In the genomic region with DNA sequence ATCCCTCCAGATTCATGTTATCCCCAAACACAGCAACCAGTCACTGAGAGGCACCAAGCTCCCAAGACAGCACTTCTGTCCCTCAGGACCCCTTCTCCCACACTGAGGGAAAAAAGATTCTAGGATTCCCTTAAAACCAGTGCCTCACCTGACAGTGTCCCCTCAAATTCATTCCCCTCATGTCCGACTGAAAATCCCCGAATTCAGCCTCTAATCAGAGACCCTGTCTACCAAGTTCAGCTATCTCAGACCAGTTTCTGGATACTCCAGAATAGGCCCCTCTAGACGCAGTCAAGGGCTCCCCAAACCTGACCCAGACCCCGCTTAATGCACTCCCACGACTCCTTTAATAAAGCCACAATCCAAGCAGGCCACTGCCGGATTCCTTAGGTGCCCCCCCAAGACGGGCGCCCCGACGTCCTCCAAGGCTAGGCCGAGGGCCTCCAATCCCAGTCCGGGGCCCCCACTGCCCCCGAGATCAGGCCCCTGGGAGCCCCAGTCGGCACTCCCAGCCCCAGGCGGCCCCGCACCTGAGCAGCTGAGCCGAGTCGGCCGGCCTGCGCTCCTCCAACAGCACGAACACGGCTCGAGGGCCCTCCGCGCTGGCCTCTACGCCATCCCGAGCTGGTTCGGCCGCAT, we compare ENCODE assay signal across 6 cellular contexts. TPM values are rescaled to one million over a fixed set of nuclear protein-coding genes. Genes with fewer than 3 reads are reported as not detected.
DNase-seq lines count a peak whose midpoint lies in the region; TF ChIP-seq lines count a peak whose summit lies in the region.

No MANE protein-coding gene starts in this region.

- H3K27ac ChIP-seq in mesendoderm (ENCODE audit: low read depth, low read length), result peak overlapping the region; percentile 87

- H3K18ac ChIP-seq in mesendoderm (ENCODE audit: low read length), result peak overlapping the region; percentile 90

- WGBS in mesendoderm (ENCODE audit: extremely low coverage, insufficient coverage, low lambda C conversion rate), result no CpG with 5 or more reads among the region's 29 CpGs

- peaks cover 4% of the 10 kb centered on the region for H3K4me1 ChIP-seq in mesendoderm (ENCODE audit: control insufficient read depth, low read depth, low read length)

- H4K8ac ChIP-seq in mesendoderm (ENCODE audit: low read depth, low read length), result no peak overlapping the region

- no peak overlapping the region for H2BK15ac ChIP-seq in mesendoderm (replicated peaks; ENCODE audit: low read depth)

- peaks cover 2% of the 10 kb centered on the region for H3K36me3 ChIP-seq in mesendoderm (ENCODE audit: control insufficient read depth, insufficient read depth, low read length)

- H4K5ac ChIP-seq in mesendoderm (ENCODE audit: low read length), result no peak overlapping the region

- no peaks in the 10 kb centered on the region for H3K9me3 Mint-ChIP-seq in activated T-helper 2 cell treated with anti-CD3 and anti-CD28 coated beads, Interferon-gamma antibody, Interleukin-2, Interleukin-4, amounts not matched to agents 10 μg/mL and 5 μg/mL and 100 μg/mL, durations not matched to agents 14 hours and 24 hours and 36 hours

- H3K79me1 ChIP-seq in mesendoderm (ENCODE audit: low read length), result no peaks in the 10 kb centered on the region

- no peak overlapping the region for H2BK5ac ChIP-seq in mesendoderm (ENCODE audit: low read length)

- H3K4me3 ChIP-seq in HFF-Myc (replicated peaks; ENCODE audit: low read depth, low read length) (peak overlapping the region; percentile 71), mesendoderm (ENCODE audit: low read length) (peak overlapping the region; percentile 58)

- TF ChIP-seq CTCF in HFF-Myc (IDR thresholded peaks at IDR 0.05; ENCODE audit: low read depth, low read length, missing control alignments), result no peak

- no peak overlapping the region for H2BK120ac ChIP-seq in mesendoderm (ENCODE audit: low read depth, low read length)

- peaks cover 33% of the 10 kb centered on the region for H3K4me1 Mint-ChIP-seq in activated T-helper 2 cell treated with anti-CD3 and anti-CD28 coated beads, Interferon-gamma antibody, Interleukin-2, Interleukin-4, amounts not matched to agents 10 μg/mL and 5 μg/mL and 100 μg/mL, durations not matched to agents 14 hours and 24 hours and 36 hours (ENCODE audit: low read depth)

- H3K27ac Mint-ChIP-seq in activated T-helper 2 cell treated with anti-CD3 and anti-CD28 coated beads, Interferon-gamma antibody, Interleukin-2, Interleukin-4, amounts not matched to agents 10 μg/mL and 5 μg/mL and 100 μg/mL, durations not matched to agents 14 hours and 24 hours and 36 hours, result peak overlapping the region; percentile 94

- H3K4me3 Mint-ChIP-seq in activated T-helper 2 cell treated with anti-CD3 and anti-CD28 coated beads, Interferon-gamma antibody, Interleukin-2, Interleukin-4, amounts not matched to agents 10 μg/mL and 5 μg/mL and 100 μg/mL, durations not matched to agents 14 hours and 24 hours and 36 hours (ENCODE audit: low read depth), result peak overlapping the region; percentile 92

- peaks cover 9% of the 10 kb centered on the region for H3K79me2 ChIP-seq in mesendoderm (ENCODE audit: control insufficient read depth, insufficient read depth, low read length)

- H3K9ac ChIP-seq in mesendoderm (ENCODE audit: low read length), result peak overlapping the region; percentile 79

- H3K4ac ChIP-seq in mesendoderm (ENCODE audit: low read depth, low read length), result peak overlapping the region; percentile 97

- DNase-seq in HFF-Myc (ENCODE audit: extremely low read depth, low read depth) (no peak), mesendoderm (no peak), MV-4-11 (lab: John Stamatoyannopoulos, UW) (no peak), NCI-H748 (lab: John Stamatoyannopoulos, UW; ENCODE audit: unreplicated experiment) (no peak)
- no peak for DNase-seq in activated T-helper 2 cell treated with anti-CD3 and anti-CD28 coated beads, Interferon-gamma antibody, Interleukin-2, Interleukin-4, amounts not matched to agents 10 μg/mL and 5 μg/mL and 100 μg/mL, durations not matched to agents 14 hours and 24 hours and 36 hours (ENCODE audit: low spot score)
- DNase-seq in NK-92 treated with Interleukin-12 subunit alpha and Interleukin-12 subunit beta, amount 100 ng/mL, for 24 hours (lab: John Stamatoyannopoulos, UW), result no peak

- no peak overlapping the region for H2AK5ac ChIP-seq in mesendoderm (ENCODE audit: low read length)

- H3K56ac ChIP-seq in mesendoderm (ENCODE audit: low read length), result peak overlapping the region; percentile 82

- H3K36me3 Mint-ChIP-seq in activated T-helper 2 cell treated with anti-CD3 and anti-CD28 coated beads, Interferon-gamma antibody, Interleukin-2, Interleukin-4, amounts not matched to agents 10 μg/mL and 5 μg/mL and 100 μg/mL, durations not matched to agents 14 hours and 24 hours and 36 hours (ENCODE audit: low read depth), result peaks cover 23% of the 10 kb centered on the region

- no peak overlapping the region for H3K23ac ChIP-seq in mesendoderm (ENCODE audit: low read length)

- no peaks in the 10 kb centered on the region for H3K27me3 Mint-ChIP-seq in activated T-helper 2 cell treated with anti-CD3 and anti-CD28 coated beads, Interferon-gamma antibody, Interleukin-2, Interleukin-4, amounts not matched to agents 10 μg/mL and 5 μg/mL and 100 μg/mL, durations not matched to agents 14 hours and 24 hours and 36 hours (ENCODE audit: low read depth)

- peak overlapping the region; percentile 70 for H3K4me2 ChIP-seq in mesendoderm (ENCODE audit: low read length)

- intact Hi-C loops in activated T-helper 2 cell treated with anti-CD3 and anti-CD28 coated beads, Interferon-gamma antibody, Interleukin-2, Interleukin-4, amounts not matched to agents 10 μg/mL and 5 μg/mL and 100 μg/mL, durations not matched to agents 14 hours and 24 hours and 36 hours (cut with micrococcal nuclease), result loop anchor here (1.0 kb wide), 6 partner anchors 40 to 468 kb away; a partner anchor contains a TSS

- no peaks in the 10 kb centered on the region for H3K27me3 ChIP-seq in mesendoderm (ENCODE audit: insufficient read depth, low read length, poor library complexity)

RNA-seq across cellular contexts. Expression of a gene that starts 0.5 kb away (rescaled TPM):
- 28.4 and 28.5 TPM in 2 replicates for total RNA-seq in activated T-helper 2 cell treated with anti-CD3 and anti-CD28 coated beads, Interferon-gamma antibody, Interleukin-2, Interleukin-4, amounts not matched to agents 10 μg/mL and 5 μg/mL and 100 μg/mL, durations not matched to agents 14 hours and 24 hours and 36 hours
- polyA plus RNA-seq in mesendoderm (2013, experiment 1 of 2), result 28.5 TPM
- 28.8 TPM for polyA plus RNA-seq in mesendoderm (2013, experiment 2 of 2)

RNA-seq across cellular contexts. Expression of a gene that starts 16.1 kb away (rescaled TPM):
- total RNA-seq in activated T-helper 2 cell treated with anti-CD3 and anti-CD28 coated beads, Interferon-gamma antibody, Interleukin-2, Interleukin-4, amounts not matched to agents 10 μg/mL and 5 μg/mL and 100 μg/mL, durations not matched to agents 14 hours and 24 hours and 36 hours, result 4.6 and 6.6 TPM in 2 replicates
- 10.5 TPM for polyA plus RNA-seq in mesendoderm (2013, experiment 1 of 2)
- 10.8 TPM for polyA plus RNA-seq in mesendoderm (2013, experiment 2 of 2)

RNA-seq across cellular contexts. Expression of a gene that starts 31.1 kb away (rescaled TPM):
- 14.2 and 14.4 TPM in 2 replicates for total RNA-seq in activated T-helper 2 cell treated with anti-CD3 and anti-CD28 coated beads, Interferon-gamma antibody, Interleukin-2, Interleukin-4, amounts not matched to agents 10 μg/mL and 5 μg/mL and 100 μg/mL, durations not matched to agents 14 hours and 24 hours and 36 hours
- polyA plus RNA-seq in mesendoderm (2013, experiment 1 of 2), result 11.3 TPM
- polyA plus RNA-seq in mesendoderm (2013, experiment 2 of 2), result 10.4 TPM

RNA-seq across cellular contexts. Expression of a gene that starts 37.0 kb away (rescaled TPM):
- total RNA-seq in activated T-helper 2 cell treated with anti-CD3 and anti-CD28 coated beads, Interferon-gamma antibody, Interleukin-2, Interleukin-4, amounts not matched to agents 10 μg/mL and 5 μg/mL and 100 μg/mL, durations not matched to agents 14 hours and 24 hours and 36 hours, result 37.9 and 43.5 TPM in 2 replicates
- polyA plus RNA-seq in mesendoderm (2013, experiment 1 of 2), result 26.2 TPM
- 25.9 TPM for polyA plus RNA-seq in mesendoderm (2013, experiment 2 of 2)

RNA-seq across cellular contexts. Expression of a gene that starts 40.6 kb away (rescaled TPM):
- total RNA-seq in activated T-helper 2 cell treated with anti-CD3 and anti-CD28 coated beads, Interferon-gamma antibody, Interleukin-2, Interleukin-4, amounts not matched to agents 10 μg/mL and 5 μg/mL and 100 μg/mL, durations not matched to agents 14 hours and 24 hours and 36 hours, result 86.5 and 93.1 TPM in 2 replicates
- 16.5 TPM for polyA plus RNA-seq in mesendoderm (2013, experiment 1 of 2)
- 17.5 TPM for polyA plus RNA-seq in mesendoderm (2013, experiment 2 of 2)
